ENCODE assay signal across 1 cellular context in genomic region chr2:219219113-219219696, GRCh38.
TF ChIP-seq lines count a peak whose summit lies in the region.

No MANE protein-coding gene starts in this region.

TF ChIP-seq in GM12878, 131 proteins besides CTCF, POLR2A, EP300 and RAD21 (continues in another document):
- TF ChIP-seq, protein P1, sequence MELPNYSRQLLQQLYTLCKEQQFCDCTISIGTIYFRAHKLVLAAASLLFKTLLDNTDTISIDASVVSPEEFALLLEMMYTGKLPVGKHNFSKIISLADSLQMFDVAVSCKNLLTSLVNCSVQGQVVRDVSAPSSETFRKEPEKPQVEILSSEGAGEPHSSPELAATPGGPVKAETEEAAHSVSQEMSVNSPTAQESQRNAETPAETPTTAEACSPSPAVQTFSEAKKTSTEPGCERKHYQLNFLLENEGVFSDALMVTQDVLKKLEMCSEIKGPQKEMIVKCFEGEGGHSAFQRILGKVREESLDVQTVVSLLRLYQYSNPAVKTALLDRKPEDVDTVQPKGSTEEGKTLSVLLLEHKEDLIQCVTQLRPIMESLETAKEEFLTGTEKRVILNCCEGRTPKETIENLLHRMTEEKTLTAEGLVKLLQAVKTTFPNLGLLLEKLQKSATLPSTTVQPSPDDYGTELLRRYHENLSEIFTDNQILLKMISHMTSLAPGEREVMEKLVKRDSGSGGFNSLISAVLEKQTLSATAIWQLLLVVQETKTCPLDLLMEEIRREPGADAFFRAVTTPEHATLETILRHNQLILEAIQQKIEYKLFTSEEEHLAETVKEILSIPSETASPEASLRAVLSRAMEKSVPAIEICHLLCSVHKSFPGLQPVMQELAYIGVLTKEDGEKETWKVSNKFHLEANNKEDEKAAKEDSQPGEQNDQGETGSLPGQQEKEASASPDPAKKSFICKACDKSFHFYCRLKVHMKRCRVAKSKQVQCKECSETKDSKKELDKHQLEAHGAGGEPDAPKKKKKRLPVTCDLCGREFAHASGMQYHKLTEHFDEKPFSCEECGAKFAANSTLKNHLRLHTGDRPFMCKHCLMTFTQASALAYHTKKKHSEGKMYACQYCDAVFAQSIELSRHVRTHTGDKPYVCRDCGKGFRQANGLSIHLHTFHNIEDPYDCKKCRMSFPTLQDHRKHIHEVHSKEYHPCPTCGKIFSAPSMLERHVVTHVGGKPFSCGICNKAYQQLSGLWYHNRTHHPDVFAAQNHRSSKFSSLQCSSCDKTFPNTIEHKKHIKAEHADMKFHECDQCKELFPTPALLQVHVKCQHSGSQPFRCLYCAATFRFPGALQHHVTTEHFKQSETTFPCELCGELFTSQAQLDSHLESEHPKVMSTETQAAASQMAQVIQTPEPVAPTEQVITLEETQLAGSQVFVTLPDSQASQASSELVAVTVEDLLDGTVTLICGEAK (IDR thresholded peaks at IDR 0.05; ENCODE audit: borderline replicate concordance): no peak
- TF ChIP-seq IKZF1 (conservative IDR thresholded peaks at IDR 0.05) (no peak), BACH1 (IDR thresholded peaks at IDR 0.05; ENCODE audit: borderline replicate concordance) (no peak), FOXK2 (IDR thresholded peaks at IDR 0.05) (no peak), FOS (IDR thresholded peaks at IDR 0.05; ENCODE audit: borderline replicate concordance, extremely low read depth, insufficient read length) (no peak), SP1 (IDR thresholded peaks at IDR 0.05; ENCODE audit: low read depth, low read length) (no peak), ATF2 (IDR thresholded peaks at IDR 0.05; ENCODE audit: low read length) (no peak), RBBP5 (conservative IDR thresholded peaks at IDR 0.05) (no peak), POU2F2 (IDR thresholded peaks at IDR 0.05; ENCODE audit: borderline replicate concordance, low read depth, low read length) (no peak), PKNOX1 (IDR thresholded peaks at IDR 0.05) (no peak), SRF (IDR thresholded peaks at IDR 0.05; ENCODE audit: low read depth in 2 of 2, low read length in 2 of 2) (no peak), SMARCA5 (IDR thresholded peaks at IDR 0.05) (no peak), POLR2AphosphoS2 (IDR thresholded peaks at IDR 0.05; ENCODE audit: low read depth, low read length) (no peak; the same call in none of the 2 replicates), ETV6 (conservative IDR thresholded peaks at IDR 0.05 in 1 of 2, IDR thresholded peaks at IDR 0.05 in 1 of 2; ENCODE audit: borderline replicate concordance in 1 of 2, low read depth in 1 of 2) (no peak), CHD2 (IDR thresholded peaks at IDR 0.05; ENCODE audit: borderline replicate concordance, low read depth, low read length) (no peak), ZNF207 (IDR thresholded peaks at IDR 0.05; ENCODE audit: borderline replicate concordance) (no peak), STAT3 (IDR thresholded peaks at IDR 0.05; ENCODE audit: low read depth, low read length) (no peak), MYB (IDR thresholded peaks at IDR 0.05; ENCODE audit: borderline replicate concordance, low read depth, low read length) (no peak), PML (IDR thresholded peaks at IDR 0.05; ENCODE audit: low read length) (no peak; the same call in 1 of the 2 replicates), SUPT20H (IDR thresholded peaks at IDR 0.05; ENCODE audit: borderline replicate concordance, control insufficient read depth, low read depth, low read length) (no peak), ATF3 (IDR thresholded peaks at IDR 0.05; ENCODE audit: borderline replicate concordance, extremely low read depth, low read depth, low read length) (no peak), SIX5 (IDR thresholded peaks at IDR 0.05; ENCODE audit: low read depth, low read length, severe bottlenecking) (no peak), DPF2 (IDR thresholded peaks at IDR 0.05) (no peak), HDGF (IDR thresholded peaks at IDR 0.05) (no peak), RELB (IDR thresholded peaks at IDR 0.05; ENCODE audit: low read depth) (0 out of 2 replicates have a peak, but pooled peaks have one; percentile 31), ZNF217 (IDR thresholded peaks at IDR 0.05) (no peak), USF1 (IDR thresholded peaks at IDR 0.05; ENCODE audit: borderline replicate concordance, extremely low read length, insufficient read depth, low read depth, low read length) (peak; percentile 95), SMAD5 (IDR thresholded peaks at IDR 0.05; ENCODE audit: low read depth) (no peak), PAX5 (IDR thresholded peaks at IDR 0.05; ENCODE audit: borderline replicate concordance, low read depth, low read length) (no peak), CBFB (IDR thresholded peaks at IDR 0.05; ENCODE audit: low read depth) (no peak), BCL11A (IDR thresholded peaks at IDR 0.05; ENCODE audit: low read depth, low read length) (no peak), CREB1 (IDR thresholded peaks at IDR 0.05; ENCODE audit: low read depth) (no peak), EED (IDR thresholded peaks at IDR 0.05; ENCODE audit: low read depth) (no peak), IRF4 (IDR thresholded peaks at IDR 0.05; ENCODE audit: low read depth, low read length) (no peak), E2F8 (IDR thresholded peaks at IDR 0.05; ENCODE audit: low read depth, partially characterized antibody) (peak; percentile 58), MLLT1 (IDR thresholded peaks at IDR 0.05) (0 out of 2 replicates have a peak, but pooled peaks have one; percentile 15), TCF7 (IDR thresholded peaks at IDR 0.05; ENCODE audit: borderline replicate concordance) (no peak), PAX8 (IDR thresholded peaks at IDR 0.05) (no peak), SMAD1 (IDR thresholded peaks at IDR 0.05; ENCODE audit: low read depth, partially characterized antibody) (no peak), ZSCAN29 (IDR thresholded peaks at IDR 0.05) (no peak), YBX1 (IDR thresholded peaks at IDR 0.05) (no peak), ZBTB33 (IDR thresholded peaks at IDR 0.05) (no peak), LARP7 (IDR thresholded peaks at IDR 0.05) (no peak), MTA2 (IDR thresholded peaks at IDR 0.05; ENCODE audit: low read depth) (0 out of 2 replicates have a peak, but pooled peaks have one; percentile 3)
- TF ChIP-seq, protein P2, sequence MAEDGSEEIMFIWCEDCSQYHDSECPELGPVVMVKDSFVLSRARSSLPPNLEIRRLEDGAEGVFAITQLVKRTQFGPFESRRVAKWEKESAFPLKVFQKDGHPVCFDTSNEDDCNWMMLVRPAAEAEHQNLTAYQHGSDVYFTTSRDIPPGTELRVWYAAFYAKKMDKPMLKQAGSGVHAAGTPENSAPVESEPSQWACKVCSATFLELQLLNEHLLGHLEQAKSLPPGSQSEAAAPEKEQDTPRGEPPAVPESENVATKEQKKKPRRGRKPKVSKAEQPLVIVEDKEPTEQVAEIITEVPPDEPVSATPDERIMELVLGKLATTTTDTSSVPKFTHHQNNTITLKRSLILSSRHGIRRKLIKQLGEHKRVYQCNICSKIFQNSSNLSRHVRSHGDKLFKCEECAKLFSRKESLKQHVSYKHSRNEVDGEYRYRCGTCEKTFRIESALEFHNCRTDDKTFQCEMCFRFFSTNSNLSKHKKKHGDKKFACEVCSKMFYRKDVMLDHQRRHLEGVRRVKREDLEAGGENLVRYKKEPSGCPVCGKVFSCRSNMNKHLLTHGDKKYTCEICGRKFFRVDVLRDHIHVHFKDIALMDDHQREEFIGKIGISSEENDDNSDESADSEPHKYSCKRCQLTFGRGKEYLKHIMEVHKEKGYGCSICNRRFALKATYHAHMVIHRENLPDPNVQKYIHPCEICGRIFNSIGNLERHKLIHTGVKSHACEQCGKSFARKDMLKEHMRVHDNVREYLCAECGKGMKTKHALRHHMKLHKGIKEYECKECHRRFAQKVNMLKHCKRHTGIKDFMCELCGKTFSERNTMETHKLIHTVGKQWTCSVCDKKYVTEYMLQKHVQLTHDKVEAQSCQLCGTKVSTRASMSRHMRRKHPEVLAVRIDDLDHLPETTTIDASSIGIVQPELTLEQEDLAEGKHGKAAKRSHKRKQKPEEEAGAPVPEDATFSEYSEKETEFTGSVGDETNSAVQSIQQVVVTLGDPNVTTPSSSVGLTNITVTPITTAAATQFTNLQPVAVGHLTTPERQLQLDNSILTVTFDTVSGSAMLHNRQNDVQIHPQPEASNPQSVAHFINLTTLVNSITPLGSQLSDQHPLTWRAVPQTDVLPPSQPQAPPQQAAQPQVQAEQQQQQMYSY (CRISPR knock-in tag; IDR thresholded peaks at IDR 0.05): no peak
